8 cellular contexts compared by ENCODE assay signal in the genomic region with DNA sequence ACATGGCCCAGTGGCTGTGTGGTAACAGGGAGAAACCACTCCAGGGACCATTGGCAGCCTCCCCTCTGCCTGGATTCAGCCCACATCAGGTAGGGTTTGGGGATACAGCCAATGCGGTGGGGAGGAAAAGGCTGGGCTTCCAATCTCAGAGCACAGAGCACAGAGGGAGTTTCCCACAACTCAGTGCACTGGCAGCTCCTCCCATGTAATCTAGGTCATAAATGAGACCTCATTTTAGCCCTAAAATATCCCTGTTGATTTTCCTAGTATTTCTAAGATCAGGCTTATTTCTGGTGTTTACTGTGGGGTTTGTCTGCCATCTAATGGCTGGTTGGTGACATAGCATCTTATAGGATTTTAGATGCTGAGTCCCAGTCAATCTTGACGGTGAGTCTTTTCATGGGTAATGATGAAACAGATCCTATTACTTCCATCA.
A peak's percentile ranks its signal among the peaks of the same experiment; 100 is the strongest.
DNase-seq lines count a peak whose midpoint lies in the region; ATAC-seq and TF ChIP-seq lines count a peak whose summit lies in the region.
"Not testable (repeated sequence)": the region's sequence is repeated elsewhere in the genome, so short reads cannot be mapped to it uniquely, and the experiment has no call there.

No MANE protein-coding gene starts in this region.

- not testable (repeated sequence) for H3K36me3 Mint-ChIP-seq in CD14-positive monocyte, memory B cell

- not testable (repeated sequence) for H3K27me3 ChIP-seq in RWPE2 (ENCODE audit: insufficient read depth, poor library complexity, severe bottlenecking); heart left ventricle

- TF ChIP-seq CTCF in CD14-positive monocyte (IDR thresholded peaks at IDR 0.05) (peak; percentile 42), choroid plexus epithelial cell (conservative IDR thresholded peaks at IDR 0.05; ENCODE audit: low read depth, low read length) (peak; percentile 9), heart left ventricle (IDR thresholded peaks at IDR 0.05) (peak in 9 of 12 donors; percentile 6 to 41 (median 20))
- not testable (repeated sequence) for TF ChIP-seq CTCF in RWPE2 (IDR thresholded peaks at IDR 0.05; ENCODE audit: poor library complexity, severe bottlenecking)

- TF ChIP-seq POLR2A in heart left ventricle (IDR thresholded peaks at IDR 0.05) = not testable (repeated sequence)

- H3K4me1 Mint-ChIP-seq in CD14-positive monocyte; memory B cell; stimulated activated naive CD8-positive, alpha-beta T cell treated with anti-CD3 and anti-CD28 coated beads, Interleukin-15, amount 100 ng/mL, for 72 hours: not testable (repeated sequence)

- H3K9me3 Mint-ChIP-seq in CD14-positive monocyte; memory B cell; stimulated activated naive CD8-positive, alpha-beta T cell treated with anti-CD3 and anti-CD28 coated beads, Interleukin-15, amount 100 ng/mL, for 72 hours: not testable (repeated sequence)

- not testable (repeated sequence) for H3K4me3 Mint-ChIP-seq in CD14-positive monocyte; memory B cell; stimulated activated naive CD8-positive, alpha-beta T cell treated with anti-CD3 and anti-CD28 coated beads, Interleukin-15, amount 100 ng/mL, for 72 hours

- H3K9me3 ChIP-seq in RWPE2 (ENCODE audit: severe bottlenecking); heart left ventricle: not testable (repeated sequence)

- intact Hi-C loops in CD14-positive monocyte (cut with micrococcal nuclease) = loop anchor here in 1 of 2 donors (10.0 kb wide), 1 partner anchor 279 kb away; no protein-coding TSS in a partner anchor
- intact Hi-C loops in heart left ventricle (cut with DNase I) = loop anchor here in 3 of 10 donors (10.0 kb wide), 1 partner anchor 279 kb away; no protein-coding TSS in a partner anchor

- not testable (repeated sequence) for H3K36me3 ChIP-seq in RWPE2 (ENCODE audit: low read depth); heart left ventricle

- not testable (repeated sequence) for H3K27ac ChIP-seq in RWPE2 (ENCODE audit: poor library complexity, severe bottlenecking); heart left ventricle

- H3K4me3 ChIP-seq in RWPE2 (ENCODE audit: severe bottlenecking); choroid plexus epithelial cell (ENCODE audit: low read depth, low read length); heart left ventricle: not testable (repeated sequence)

- WGBS in heart left ventricle, 4 donors = 24 to 29% methylated on average over 1 to 2 of the region's 2 CpGs; no CpG with 5 or more reads in 2 of the 4 donors

- ATAC-seq in GM21528 (IDR thresholded peaks at IDR 0.05; ENCODE audit: low FRiP score, unreplicated experiment) = peak; percentile 58
- peak; percentile 53 for ATAC-seq in HG03432 (IDR thresholded peaks at IDR 0.05; ENCODE audit: unreplicated experiment)
- peak; percentile 50; the same call in 1 of the 3 replicates for ATAC-seq in RWPE2 (ENCODE audit: low read depth)
- peak in 3 of 4 donors; percentile 41 to 60 (median 51) for ATAC-seq in heart left ventricle
- ATAC-seq in memory B cell (ENCODE audit: low read depth) = peak; percentile 23
- peak; percentile 40 for ATAC-seq in stimulated activated naive CD8-positive, alpha-beta T cell treated with anti-CD3 and anti-CD28 coated beads, Interleukin-15, amount 100 ng/mL, for 72 hours

- not testable (repeated sequence) for H3K4me1 ChIP-seq in RWPE2 (ENCODE audit: insufficient read depth, poor library complexity, severe bottlenecking); heart left ventricle

- H3K27ac Mint-ChIP-seq in CD14-positive monocyte; memory B cell; stimulated activated naive CD8-positive, alpha-beta T cell treated with anti-CD3 and anti-CD28 coated beads, Interleukin-15, amount 100 ng/mL, for 72 hours: not testable (repeated sequence)

- DNase-seq in CD14-positive monocyte (ENCODE audit: low spot score); RWPE2 (ENCODE audit: low spot score); choroid plexus epithelial cell (ENCODE audit: low read depth); heart left ventricle; memory B cell (ENCODE audit: low spot score in 2 of 2); stimulated activated naive CD8-positive, alpha-beta T cell treated with anti-CD3 and anti-CD28 coated beads, Interleukin-15, amount 100 ng/mL, for 72 hours: not testable (repeated sequence)

- not testable (repeated sequence) for H3K27me3 Mint-ChIP-seq in CD14-positive monocyte (ENCODE audit: low read depth in 3 of 3); memory B cell; stimulated activated naive CD8-positive, alpha-beta T cell treated with anti-CD3 and anti-CD28 coated beads, Interleukin-15, amount 100 ng/mL, for 72 hours
